ENCODE assay signal across 9 cellular contexts in genomic region chr19:18433039-18433691, GRCh38. TPM values are rescaled to one million over a fixed set of nuclear protein-coding genes. Genes with fewer than 3 reads are reported as not detected.
DNase-seq lines count a peak whose midpoint lies in the region; TF ChIP-seq lines count a peak whose summit lies in the region.
"Had no signal": no experiment of that assay in that cellular context is flagged by ENCODE, and none has a peak within 500 bp of the region (broad histone marks: within the 10 kb centered on the region; RNA-seq: fewer than 3 reads in every experiment).

No MANE protein-coding gene starts in this region.

- H3K4me3 ChIP-seq in GM23248 (no peak overlapping the region), cardiac fibroblast (replicated peaks in 1 of 2; ENCODE audit: low read depth in 2 of 2, low read length in 2 of 2) (peak overlapping the region; percentile 21 to 23), mesendoderm (ENCODE audit: low read length) (peak overlapping the region; percentile 13)

- H2BK5ac ChIP-seq in mesendoderm (ENCODE audit: low read length), result peak overlapping the region; percentile 17

- H3K9ac ChIP-seq in GM23248 (no peak overlapping the region), mesendoderm (ENCODE audit: low read length) (peak overlapping the region; percentile 72)

- H3K18ac ChIP-seq in mesendoderm (ENCODE audit: low read length), result peak overlapping the region; percentile 91

- no peak for TF ChIP-seq CTCF in cardiac fibroblast (IDR thresholded peaks at IDR 0.05; ENCODE audit: low read depth, low read length)

- H4K20me1 ChIP-seq in GM23248 (ENCODE audit: insufficient read depth), result no peaks in the 10 kb centered on the region

- H3K9me2 ChIP-seq in GM23248 (ENCODE audit: insufficient read depth), result no peaks in the 10 kb centered on the region

- no peak overlapping the region for H2AFZ ChIP-seq in GM23248

- H3K9me3 ChIP-seq in GM23248 (ENCODE audit: low read depth), result no peaks in the 10 kb centered on the region

- peak overlapping the region; percentile 92 for H3K4ac ChIP-seq in mesendoderm (ENCODE audit: low read depth, low read length)

- H2BK15ac ChIP-seq in mesendoderm (replicated peaks; ENCODE audit: low read depth), result no peak overlapping the region

- no peak overlapping the region for H2BK120ac ChIP-seq in mesendoderm (ENCODE audit: low read depth, low read length)

- no peak overlapping the region for H4K5ac ChIP-seq in mesendoderm (ENCODE audit: low read length)

- no peaks in the 10 kb centered on the region for H3F3A ChIP-seq in GM23248 (ENCODE audit: insufficient read depth)

- in situ Hi-C loops in GM23248 (cut with MboI), result no loop called here

- no peak overlapping the region for H4K8ac ChIP-seq in mesendoderm (ENCODE audit: low read depth, low read length)

- H3K23ac ChIP-seq in mesendoderm (ENCODE audit: low read length), result peak overlapping the region; percentile 67

- H3K4me2 ChIP-seq in GM23248 (ENCODE audit: unreplicated experiment), result no peak overlapping the region
- H3K4me2 ChIP-seq in mesendoderm (ENCODE audit: low read length), result peak overlapping the region; percentile 42

- WGBS in GM23248 (ENCODE audit: low coverage in 1 of 2, low lambda C conversion rate in 2 of 2, missing lambda C conversion rate in 2 of 2), 2 experiments, result 34 to 36% methylated on average over 33 to 50 of the region's 56 CpGs
- no CpG with 5 or more reads among the region's 56 CpGs for WGBS in mesendoderm (ENCODE audit: extremely low coverage, insufficient coverage, low lambda C conversion rate)

- peaks cover 18% of the 10 kb centered on the region for H3K79me2 ChIP-seq in GM23248 (ENCODE audit: insufficient read depth)
- H3K79me2 ChIP-seq in mesendoderm (ENCODE audit: control insufficient read depth, insufficient read depth, low read length), result no peaks in the 10 kb centered on the region

- H3K27ac ChIP-seq in GM23248 (no peak overlapping the region), mesendoderm (ENCODE audit: low read depth, low read length) (peak overlapping the region; percentile 45)

- H3K56ac ChIP-seq in mesendoderm (ENCODE audit: low read length), result peak overlapping the region; percentile 89

- DNase-seq in Ammon's horn (ENCODE audit: low spot score), result peak; percentile 32
- DNase-seq in GM23248, result peak; percentile 20
- DNase-seq in cardiac fibroblast (ENCODE audit: low read depth in 2 of 2), result no peak
- peak; percentile 56 for DNase-seq in mesendoderm
- no peak for DNase-seq in AG20443 (ENCODE audit: low spot score)
- no peak for DNase-seq in OCI-M2 (lab: John Stamatoyannopoulos, UW; ENCODE audit: unreplicated experiment)
- DNase-seq in NAMALWA (ENCODE audit: low spot score), result no peak
- no peak for DNase-seq in SHP77 treated with DMSO at 0.1 percent for 48 hours (lab: John Stamatoyannopoulos, UW)

- no peaks in the 10 kb centered on the region for H3K36me3 ChIP-seq in GM23248 (ENCODE audit: low read depth)
- peaks cover 4% of the 10 kb centered on the region for H3K36me3 ChIP-seq in mesendoderm (ENCODE audit: control insufficient read depth, insufficient read depth, low read length)

- no peaks in the 10 kb centered on the region for H3K27me3 ChIP-seq in GM23248 (replicated peaks; ENCODE audit: insufficient read depth)
- H3K27me3 ChIP-seq in mesendoderm (ENCODE audit: insufficient read depth, low read length, poor library complexity), result no peaks in the 10 kb centered on the region

- H3K4me1 ChIP-seq in GM23248 (ENCODE audit: insufficient read depth) (peaks cover 13% of the 10 kb centered on the region), mesendoderm (ENCODE audit: control insufficient read depth, low read depth, low read length) (peaks cover 3% of the 10 kb centered on the region)

- no peaks in the 10 kb centered on the region for H3K79me1 ChIP-seq in mesendoderm (ENCODE audit: low read length)

- H2AK5ac ChIP-seq in mesendoderm (ENCODE audit: low read length), result no peak overlapping the region

RNA-seq across cellular contexts. Expression of gene ISYNA1, which starts 4.8 kb away (rescaled TPM):
- 5.5 and 8.9 TPM in 2 replicates for total RNA-seq in GM23248 (2014; rRNA removed; shearing (Covaris generic))
- 12.3 and 17.2 TPM in 2 replicates for polyA plus RNA-seq in GM23248 (2016; fragmentation: Nextera tagmentation; extraction: Ambion mirVana)
- 76.6 TPM for polyA plus RNA-seq in mesendoderm (2013, experiment 1 of 2)
- 79.2 TPM for polyA plus RNA-seq in mesendoderm (2013, experiment 2 of 2)

RNA-seq across cellular contexts. Expression of gene SSBP4, which starts 14.0 kb away (rescaled TPM):
- total RNA-seq in GM23248 (2014; rRNA removed; shearing (Covaris generic)), result 156 and 169 TPM in 2 replicates
- 46.5 and 46.9 TPM in 2 replicates for polyA plus RNA-seq in GM23248 (2016; fragmentation: Nextera tagmentation; extraction: Ambion mirVana)
- polyA plus RNA-seq in mesendoderm (2013, experiment 1 of 2), result 35.0 TPM
- polyA plus RNA-seq in mesendoderm (2013, experiment 2 of 2), result 35.5 TPM

RNA-seq across cellular contexts. Expression of gene LRRC25, which starts 35.7 kb away (rescaled TPM):
- total RNA-seq in GM23248 (2014; rRNA removed; shearing (Covaris generic)), result not detected in 2 replicates
- not detected in 2 replicates for polyA plus RNA-seq in GM23248 (2016; fragmentation: Nextera tagmentation; extraction: Ambion mirVana)
- polyA plus RNA-seq in mesendoderm (2013, experiment 1 of 2), result not detected
- 0.03 TPM for polyA plus RNA-seq in mesendoderm (2013, experiment 2 of 2)
- total RNA-seq: dermis microvascular lymphatic vessel endothelial cell had no signal

RNA-seq across cellular contexts. Expression of gene GDF15, which starts 47.2 kb away (rescaled TPM):
- 27.7 and 33.3 TPM in 2 replicates for total RNA-seq in GM23248 (2014; rRNA removed; shearing (Covaris generic))
- polyA plus RNA-seq in GM23248 (2016; fragmentation: Nextera tagmentation; extraction: Ambion mirVana), result 32.7 and 36.0 TPM in 2 replicates
- polyA plus RNA-seq in mesendoderm (2013, experiment 1 of 2), result 2.1 TPM
- 1.8 TPM for polyA plus RNA-seq in mesendoderm (2013, experiment 2 of 2)

Comparison
In these comparisons a context has a peak if more than half of its experiments do, and no peak if none do; other contexts are left out.
1. DNase-seq: peak in Ammon's horn (single experiment), GM23248 (single experiment) and mesendoderm (single experiment); none in cardiac fibroblast (0 of 2), AG20443 (single experiment), OCI-M2 (single experiment), NAMALWA (single experiment) and SHP77 treated with DMSO at 0.1 percent for 48 hours (single experiment).